In genomic region chr5:81068063-81068462, GRCh38 we compare ENCODE assay signal across 23 cellular contexts.
DNase-seq lines count a peak whose midpoint lies in the region; ATAC-seq and TF ChIP-seq lines count a peak whose summit lies in the region.
"Had no signal": no experiment of that assay in that cellular context is flagged by ENCODE, and none has a peak within 500 bp of the region (broad histone marks: within the 10 kb centered on the region; RNA-seq: fewer than 3 reads in every experiment).

No MANE protein-coding gene starts in this region.

- no peak overlapping the region for H3K4me3 ChIP-seq in heart left ventricle
- H3K4me3 ChIP-seq in retinal pigment epithelial cell (ENCODE audit: low read length) = no peak overlapping the region
- no peak overlapping the region for H3K4me3 ChIP-seq in transverse colon

- in situ Hi-C loops in transverse colon (cut with MboI; ENCODE audit: low pct_ligation_motif_present in 1 of 4, low pct_unique_long_range_greater_than_20kb in 1 of 4, low sequenced_read_pairs in 3 of 4) = no loop called here

- DNase-seq in heart left ventricle (peak in 2 of 5 donors; percentile 34 to 36), left ventricle myocardium superior (no peak), dermis blood vessel endothelial cell (peak; percentile 89), glomerular endothelial cell (ENCODE audit: extremely low read depth, low read depth, low spot score) (peak; percentile 95), retinal pigment epithelial cell (ENCODE audit: low read depth) (peak; percentile 75), transverse colon (no peak)
- DNase-seq: 8988T; BE2C; CD4-positive, CD25-positive, alpha-beta regulatory T cell; COR-L47; GOT3; MM.1S; NCI-H1105; NCI-H1694 treated with DMSO at 0.1 percent for 48 hours; NCI-H2107; NCI-H510A; NCI-H748 treated with DMSO at 0.1 percent for 48 hours; NK-92 treated with Interleukin-12 subunit alpha and Interleukin-12 subunit beta, amount 100 ng/mL, for 24 hours; OCI-M1; SHP77 treated with DMSO at 0.1 percent for 48 hours had no signal

- ATAC-seq in heart left ventricle (peak; percentile 47 to 94 (median 58)), left ventricle myocardium superior (no peak), GM19395 (IDR thresholded peaks at IDR 0.05; ENCODE audit: unreplicated experiment) (no peak), GM21576 (IDR thresholded peaks at IDR 0.05; ENCODE audit: unreplicated experiment) (no peak)
- ATAC-seq: HCT116 had no signal

- peaks cover 0 to 11% (median 0%) of the 10 kb centered on the region in 12 donors for H3K4me1 ChIP-seq in heart left ventricle
- no peaks in the 10 kb centered on the region for H3K4me1 ChIP-seq in transverse colon
- H3K4me1 ChIP-seq: BE2C had no signal

- intact Hi-C loops in heart left ventricle (cut with DNase I) (loop anchor here in 4 of 10 donors (5.0 to 10.0 kb wide), 2 partner anchors 103 to 106 kb away; partner anchors contain the start of gene RASGRF2 (in 4 of the 4)), left ventricle myocardium superior (cut with micrococcal nuclease) (no loop called here), transverse colon (cut with DNase I; ENCODE audit: low total_unique reads) (no loop called here)

- H3K36me3 ChIP-seq in heart left ventricle (peaks cover 0 to 2% (median 0%) of the 10 kb centered on the region in 9 donors), transverse colon (no peaks in the 10 kb centered on the region)
- H3K36me3 ChIP-seq: BE2C had no signal

- 61 to 81% (median 67%) methylated on average over 6 of the region's 6 CpGs for WGBS in heart left ventricle, 4 donors
- 87 to 88% methylated on average over 6 of the region's 6 CpGs for WGBS in transverse colon (ENCODE audit: low coverage in 1 of 2), 2 donors

- H3K27me3 ChIP-seq in heart left ventricle (no peaks in the 10 kb centered on the region), transverse colon (no peaks in the 10 kb centered on the region)
- H3K27me3 ChIP-seq: BE2C had no signal

- TF ChIP-seq CTCF in heart left ventricle (IDR thresholded peaks at IDR 0.05) (no peak), retinal pigment epithelial cell (conservative IDR thresholded peaks at IDR 0.05; ENCODE audit: low read depth, low read length) (no peak), transverse colon (IDR thresholded peaks at IDR 0.05) (no peak)

- TF ChIP-seq EP300 in transverse colon (IDR thresholded peaks at IDR 0.05; ENCODE audit: low read depth) = no peak

- no peak for TF ChIP-seq POLR2A in heart left ventricle (IDR thresholded peaks at IDR 0.05)
- TF ChIP-seq POLR2A in transverse colon (IDR thresholded peaks at IDR 0.05) = no peak

- H3K9me3 ChIP-seq in heart left ventricle = peaks cover 0 to 8% (median 0%) of the 10 kb centered on the region in 12 donors
- H3K9me3 ChIP-seq in transverse colon = no peaks in the 10 kb centered on the region
- H3K9me3 ChIP-seq: BE2C had no signal

- H3K27ac ChIP-seq in heart left ventricle (peak overlapping the region in 11 of 12 donors; percentile 31 to 91 (median 61)), transverse colon (no peak overlapping the region)

Comparison
In these comparisons a context has a peak if more than half of its experiments do, and no peak if none do; other contexts are left out.
1. ATAC-seq: peak in heart left ventricle (4 of 4); none in left ventricle myocardium superior (single experiment), GM19395 (single experiment) and GM21576 (single experiment).
2. DNase-seq: peak in dermis blood vessel endothelial cell (single experiment), glomerular endothelial cell (single experiment) and retinal pigment epithelial cell (single experiment); none in left ventricle myocardium superior (single experiment) and transverse colon (single experiment).
3. H3K27ac ChIP-seq: peak in heart left ventricle (11 of 12); none in transverse colon (0 of 4).